In the genomic region with DNA sequence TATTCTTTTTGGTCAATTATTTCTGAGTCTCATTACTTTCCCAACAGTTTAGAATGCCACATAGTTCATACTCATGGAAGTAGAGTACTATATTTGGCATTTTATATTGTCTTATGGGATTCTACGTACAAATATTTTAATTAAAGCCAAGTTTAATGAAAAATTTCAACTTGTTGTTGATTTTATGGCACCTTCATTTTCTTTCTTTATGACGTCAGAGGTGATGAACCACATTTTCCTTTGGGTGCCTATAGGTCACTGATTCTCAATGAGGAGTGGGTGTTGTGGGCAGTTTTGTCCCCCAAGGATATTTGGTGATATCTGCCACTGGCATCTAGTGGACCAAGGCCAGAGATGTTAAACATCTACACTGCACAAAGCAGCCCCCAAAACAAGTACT, we compare ENCODE assay signal across 10 cellular contexts.
"Had no signal": no experiment of that assay in that cellular context is flagged by ENCODE, and none has a peak within 500 bp of the region (broad histone marks: within the 10 kb centered on the region; RNA-seq: fewer than 3 reads in every experiment).

No MANE protein-coding gene starts in this region.

- FAIRE-seq: H1 had no signal

- H3K4me3 ChIP-seq: GM23248, GM23338, HAP-1 had no signal

- H2AFZ ChIP-seq: GM23248, GM23338 had no signal

- H3K9ac ChIP-seq: GM23248 had no signal

- H3K27ac ChIP-seq: GM23248 had no signal

- DNase-seq: GM23248, GOT3, H7, H9, HCEC 1CT, HFFc6 had no signal

- ATAC-seq: GM23338, HCT116 had no signal

- H3K36me3 ChIP-seq: HAP-1 had no signal

- H3K4me2 ChIP-seq: GM23338 had no signal

- H3K4me1 ChIP-seq: HAP-1 had no signal

- H3K9me3 ChIP-seq: HAP-1 had no signal
